In genomic region chr16:29195116-29195902, GRCh38 we compare ENCODE assay signal across 7 cellular contexts.
A peak's percentile ranks its signal among the peaks of the same experiment; 100 is the strongest.
DNase-seq lines count a peak whose midpoint lies in the region; ATAC-seq and TF ChIP-seq lines count a peak whose summit lies in the region.
"Not testable (repeated sequence)": the region's sequence is repeated elsewhere in the genome, so short reads cannot be mapped to it uniquely, and the experiment has no call there.

No MANE protein-coding gene starts in this region.

- intact Hi-C loops in mammary epithelial cell (cut with micrococcal nuclease), result not testable (repeated sequence)

- H3K27ac Mint-ChIP-seq in CD4-positive, CD25-positive, alpha-beta regulatory T cell, result peak overlapping the region in 2 of 3 donors; percentile 14 to 34

- not testable (repeated sequence) for ATAC-seq in CD4-positive, CD25-positive, alpha-beta regulatory T cell (ENCODE audit: low read depth in 2 of 2); omental fat pad (ENCODE audit: low FRiP score)

- H3K27me3 ChIP-seq in CD4-positive, CD25-positive, alpha-beta regulatory T cell (ENCODE audit: control insufficient read depth, insufficient read depth, low read length); Peyer's patch; mammary epithelial cell (ENCODE audit: insufficient read depth, low read length); subcutaneous abdominal adipose tissue (ENCODE audit: control insufficient read depth in 5 of 5, insufficient read depth in 4 of 5, low read length in 5 of 5): not testable (repeated sequence)

- H3K9me3 ChIP-seq in CD4-positive, CD25-positive, alpha-beta regulatory T cell (ENCODE audit: control insufficient read depth in 2 of 2, low read length in 2 of 2); Peyer's patch; mammary epithelial cell (replicated peaks; ENCODE audit: insufficient read depth, low read length); subcutaneous abdominal adipose tissue (ENCODE audit: control insufficient read depth in 5 of 5, low read length in 5 of 5): not testable (repeated sequence)

- dilution Hi-C loops in mammary epithelial cell (cut with HindIII; ENCODE audit: low sequenced_read_pairs), result not testable (repeated sequence)

- peak overlapping the region; percentile 60 for H3K4me2 ChIP-seq in mammary epithelial cell (ENCODE audit: insufficient read depth, low read depth, low read length)

- CTCF ChIA-PET in mammary epithelial cell (lab: Charles Lee; ENCODE audit: low non-redundant PET), result not testable (repeated sequence)

- not testable (repeated sequence) for H3K79me2 ChIP-seq in mammary epithelial cell (ENCODE audit: insufficient read depth, low read length)

- in situ Hi-C loops in mammary epithelial cell (cut with MboI; ENCODE audit: low sequenced_read_pairs in 2 of 2), result not testable (repeated sequence)

- 8% methylated on average over 18 of the region's 19 CpGs for WGBS in mammary epithelial cell (ENCODE audit: low coverage, missing lambda C conversion rate)

- not testable (repeated sequence) for H3K9me3 Mint-ChIP-seq in CD4-positive, CD25-positive, alpha-beta regulatory T cell

- BruUV-seq in mammary epithelial cell (replicated peaks; lab: Mats Ljungman, UMichigan), result not testable (repeated sequence)

- not testable (repeated sequence) for H3K4me3 ChIP-seq in CD4-positive, CD25-positive, alpha-beta regulatory T cell (ENCODE audit: low read depth, low read length); Peyer's patch; mammary epithelial cell (replicated peaks in 1 of 3; ENCODE audit: insufficient read depth in 1 of 3, low read depth in 2 of 3, low read length in 3 of 3)
- H3K4me3 ChIP-seq in fibroblast of the aortic adventitia (ENCODE audit: low read depth, low read length) (peak overlapping the region; percentile 3), subcutaneous abdominal adipose tissue (ENCODE audit: low read depth in 1 of 5, low read length in 5 of 5) (peak overlapping the region in 3 of 5 donors; percentile 7 to 36 (median 29))

- H3K4me1 ChIP-seq in CD4-positive, CD25-positive, alpha-beta regulatory T cell (ENCODE audit: control insufficient read depth, insufficient read depth, low read length, poor library complexity, severe bottlenecking); Peyer's patch; mammary epithelial cell (ENCODE audit: insufficient read depth, low read length): not testable (repeated sequence)
- peaks cover 0 to 13% (median 5%) of the 10 kb centered on the region in 5 donors for H3K4me1 ChIP-seq in subcutaneous abdominal adipose tissue (ENCODE audit: control insufficient read depth in 5 of 5, insufficient read depth in 5 of 5, low read length in 5 of 5)

- not testable (repeated sequence) for H3K27ac ChIP-seq in CD4-positive, CD25-positive, alpha-beta regulatory T cell (ENCODE audit: insufficient read depth, low read length, poor library complexity, severe bottlenecking); mammary epithelial cell (ENCODE audit: insufficient read depth, low read depth, low read length)
- peak overlapping the region in 1 of 4 donors; percentile 35 for H3K27ac ChIP-seq in Peyer's patch
- H3K27ac ChIP-seq in subcutaneous abdominal adipose tissue (ENCODE audit: low read depth, low read length), result peak overlapping the region; percentile 37

- not testable (repeated sequence) for H4K20me1 ChIP-seq in mammary epithelial cell (ENCODE audit: insufficient read depth, low read length)

- not testable (repeated sequence) for H3K36me3 ChIP-seq in CD4-positive, CD25-positive, alpha-beta regulatory T cell (ENCODE audit: control insufficient read depth, insufficient read depth, low read length); Peyer's patch; mammary epithelial cell (ENCODE audit: insufficient read depth, low read length); subcutaneous abdominal adipose tissue (ENCODE audit: control insufficient read depth in 5 of 5, insufficient read depth in 5 of 5, low read length in 5 of 5)

- TF ChIP-seq POLR2A in Peyer's patch (IDR thresholded peaks at IDR 0.05), result not testable (repeated sequence)

- peaks cover 16% of the 10 kb centered on the region for H3K36me3 Mint-ChIP-seq in CD4-positive, CD25-positive, alpha-beta regulatory T cell

- peak overlapping the region; percentile 79 for H2AFZ ChIP-seq in mammary epithelial cell (ENCODE audit: low read depth, low read length)

- TF ChIP-seq CTCF in Peyer's patch (IDR thresholded peaks at IDR 0.05); mammary epithelial cell (conservative IDR thresholded peaks at IDR 0.05 in 1 of 2, IDR thresholded peaks at IDR 0.05 in 1 of 2; ENCODE audit: extremely low read depth in 1 of 2, insufficient read depth in 1 of 2, low read depth in 1 of 2, low read length in 2 of 2); fibroblast of the aortic adventitia (IDR thresholded peaks at IDR 0.05; ENCODE audit: insufficient read depth, low read length); omental fat pad (IDR thresholded peaks at IDR 0.05): not testable (repeated sequence)

- not testable (repeated sequence) for H3K27me3 Mint-ChIP-seq in CD4-positive, CD25-positive, alpha-beta regulatory T cell

- not testable (repeated sequence) for H3K4me1 Mint-ChIP-seq in CD4-positive, CD25-positive, alpha-beta regulatory T cell

- not testable (repeated sequence) for H3K4me3 Mint-ChIP-seq in CD4-positive, CD25-positive, alpha-beta regulatory T cell

- not testable (repeated sequence) for DNase-seq in CD4-positive, CD25-positive, alpha-beta regulatory T cell; mammary epithelial cell
- DNase-seq in Peyer's patch, result peak in 2 of 3 donors; percentile 16 to 53
- DNase-seq in fibroblast of the aortic adventitia (ENCODE audit: low read depth), result peak; percentile 97
- DNase-seq in islet precursor cell, result peak; percentile 30
- peak; percentile 21 for DNase-seq in omental fat pad (ENCODE audit: low spot score)

- not testable (repeated sequence) for H3K9ac ChIP-seq in mammary epithelial cell (ENCODE audit: insufficient read depth, low read length); subcutaneous abdominal adipose tissue (ENCODE audit: low read length in 5 of 5)
